ENCODE assay signal across 1 cellular context in the genomic region with DNA sequence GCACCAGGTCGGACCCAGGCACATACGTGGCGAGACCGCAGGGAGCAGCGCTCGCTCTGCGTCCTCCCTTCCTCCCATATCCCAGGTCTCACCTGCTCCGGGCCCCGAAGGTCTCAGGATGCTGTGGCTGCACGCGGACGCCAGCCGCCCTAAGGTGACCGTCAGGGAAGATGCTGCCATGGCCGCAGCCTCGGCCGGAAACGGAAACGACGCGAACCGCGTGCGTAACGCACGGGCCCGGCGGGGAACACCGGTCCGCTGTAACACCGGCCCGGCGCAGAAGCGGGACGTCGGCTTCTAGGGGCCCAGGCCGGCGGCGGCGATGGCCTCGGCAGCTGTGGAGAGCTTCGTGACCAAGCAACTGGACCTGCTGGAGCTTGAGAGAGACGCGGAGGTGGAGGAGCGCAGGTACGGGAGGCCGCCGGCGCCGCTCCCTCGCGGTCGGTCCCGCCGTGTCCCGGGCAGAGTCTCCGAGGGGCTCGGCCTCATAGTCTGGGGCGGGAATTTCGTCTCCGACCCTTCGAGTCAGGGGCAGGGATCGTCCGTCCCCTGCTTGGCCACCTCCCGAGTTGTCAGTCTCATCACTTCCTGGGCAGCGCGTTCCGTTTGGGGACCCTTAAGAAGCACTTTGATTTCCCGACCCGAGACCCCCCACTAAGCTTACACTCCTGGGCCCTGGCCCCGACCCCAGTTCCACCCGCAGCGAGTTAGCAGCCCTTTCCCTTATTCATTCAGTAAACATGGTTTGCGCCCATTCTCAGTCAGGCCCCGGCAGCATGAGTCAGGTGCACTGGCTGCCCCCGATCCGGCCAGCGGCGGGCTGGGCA.
TF ChIP-seq lines count a peak whose summit lies in the region.

A gene (plus strand): TSS at position 261 of the 827 bp plus-strand sequence. CDS start 62 bp downstream, at position 323.
A gene (minus strand): TSS at position 202 of the 827 bp plus-strand sequence. CDS start 22 bp downstream, at position 180.

TF ChIP-seq in HepG2, 621 proteins besides CTCF, POLR2A, EP300 and RAD21 (continued from another document and continues in another):
- TF ChIP-seq, protein P1, sequence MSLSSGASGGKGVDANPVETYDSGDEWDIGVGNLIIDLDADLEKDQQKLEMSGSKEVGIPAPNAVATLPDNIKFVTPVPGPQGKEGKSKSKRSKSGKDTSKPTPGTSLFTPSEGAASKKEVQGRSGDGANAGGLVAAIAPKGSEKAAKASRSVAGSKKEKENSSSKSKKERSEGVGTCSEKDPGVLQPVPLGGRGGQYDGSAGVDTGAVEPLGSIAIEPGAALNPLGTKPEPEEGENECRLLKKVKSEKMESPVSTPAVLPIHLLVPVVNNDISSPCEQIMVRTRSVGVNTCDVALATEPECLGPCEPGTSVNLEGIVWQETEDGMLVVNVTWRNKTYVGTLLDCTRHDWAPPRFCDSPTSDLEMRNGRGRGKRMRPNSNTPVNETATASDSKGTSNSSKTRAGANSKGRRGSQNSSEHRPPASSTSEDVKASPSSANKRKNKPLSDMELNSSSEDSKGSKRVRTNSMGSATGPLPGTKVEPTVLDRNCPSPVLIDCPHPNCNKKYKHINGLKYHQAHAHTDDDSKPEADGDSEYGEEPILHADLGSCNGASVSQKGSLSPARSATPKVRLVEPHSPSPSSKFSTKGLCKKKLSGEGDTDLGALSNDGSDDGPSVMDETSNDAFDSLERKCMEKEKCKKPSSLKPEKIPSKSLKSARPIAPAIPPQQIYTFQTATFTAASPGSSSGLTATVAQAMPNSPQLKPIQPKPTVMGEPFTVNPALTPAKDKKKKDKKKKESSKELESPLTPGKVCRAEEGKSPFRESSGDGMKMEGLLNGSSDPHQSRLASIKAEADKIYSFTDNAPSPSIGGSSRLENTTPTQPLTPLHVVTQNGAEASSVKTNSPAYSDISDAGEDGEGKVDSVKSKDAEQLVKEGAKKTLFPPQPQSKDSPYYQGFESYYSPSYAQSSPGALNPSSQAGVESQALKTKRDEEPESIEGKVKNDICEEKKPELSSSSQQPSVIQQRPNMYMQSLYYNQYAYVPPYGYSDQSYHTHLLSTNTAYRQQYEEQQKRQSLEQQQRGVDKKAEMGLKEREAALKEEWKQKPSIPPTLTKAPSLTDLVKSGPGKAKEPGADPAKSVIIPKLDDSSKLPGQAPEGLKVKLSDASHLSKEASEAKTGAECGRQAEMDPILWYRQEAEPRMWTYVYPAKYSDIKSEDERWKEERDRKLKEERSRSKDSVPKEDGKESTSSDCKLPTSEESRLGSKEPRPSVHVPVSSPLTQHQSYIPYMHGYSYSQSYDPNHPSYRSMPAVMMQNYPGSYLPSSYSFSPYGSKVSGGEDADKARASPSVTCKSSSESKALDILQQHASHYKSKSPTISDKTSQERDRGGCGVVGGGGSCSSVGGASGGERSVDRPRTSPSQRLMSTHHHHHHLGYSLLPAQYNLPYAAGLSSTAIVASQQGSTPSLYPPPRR (CRISPR knock-in tag; IDR thresholded peaks at IDR 0.05; ENCODE audit: borderline replicate concordance), result no peak; the same call in 1 of the 2 replicates
- TF ChIP-seq, protein P2, sequence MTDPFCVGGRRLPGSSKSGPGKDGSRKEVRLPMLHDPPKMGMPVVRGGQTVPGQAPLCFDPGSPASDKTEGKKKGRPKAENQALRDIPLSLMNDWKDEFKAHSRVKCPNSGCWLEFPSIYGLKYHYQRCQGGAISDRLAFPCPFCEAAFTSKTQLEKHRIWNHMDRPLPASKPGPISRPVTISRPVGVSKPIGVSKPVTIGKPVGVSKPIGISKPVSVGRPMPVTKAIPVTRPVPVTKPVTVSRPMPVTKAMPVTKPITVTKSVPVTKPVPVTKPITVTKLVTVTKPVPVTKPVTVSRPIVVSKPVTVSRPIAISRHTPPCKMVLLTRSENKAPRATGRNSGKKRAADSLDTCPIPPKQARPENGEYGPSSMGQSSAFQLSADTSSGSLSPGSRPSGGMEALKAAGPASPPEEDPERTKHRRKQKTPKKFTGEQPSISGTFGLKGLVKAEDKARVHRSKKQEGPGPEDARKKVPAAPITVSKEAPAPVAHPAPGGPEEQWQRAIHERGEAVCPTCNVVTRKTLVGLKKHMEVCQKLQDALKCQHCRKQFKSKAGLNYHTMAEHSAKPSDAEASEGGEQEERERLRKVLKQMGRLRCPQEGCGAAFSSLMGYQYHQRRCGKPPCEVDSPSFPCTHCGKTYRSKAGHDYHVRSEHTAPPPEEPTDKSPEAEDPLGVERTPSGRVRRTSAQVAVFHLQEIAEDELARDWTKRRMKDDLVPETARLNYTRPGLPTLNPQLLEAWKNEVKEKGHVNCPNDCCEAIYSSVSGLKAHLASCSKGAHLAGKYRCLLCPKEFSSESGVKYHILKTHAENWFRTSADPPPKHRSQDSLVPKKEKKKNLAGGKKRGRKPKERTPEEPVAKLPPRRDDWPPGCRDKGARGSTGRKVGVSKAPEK (CRISPR knock-in tag; IDR thresholded peaks at IDR 0.05; ENCODE audit: borderline replicate concordance), result no peak
- peak; percentile 97 for TF ChIP-seq TAF1 (CRISPR knock-in tag; IDR thresholded peaks at IDR 0.05)
- TF ChIP-seq NFATC3 (CRISPR knock-in tag; IDR thresholded peaks at IDR 0.05), result no peak
- no peak for TF ChIP-seq ZNF496 (CRISPR knock-in tag; IDR thresholded peaks at IDR 0.05; ENCODE audit: insufficient replicate concordance)
- TF ChIP-seq ZNF7 (CRISPR knock-in tag; IDR thresholded peaks at IDR 0.05), result 0 out of 2 replicates have a peak, but pooled peaks have one; percentile 5
- TF ChIP-seq ZNF343 (CRISPR knock-in tag; IDR thresholded peaks at IDR 0.05), result 0 out of 2 replicates have a peak, but pooled peaks have one; percentile 79
- no peak for TF ChIP-seq RFX1 (IDR thresholded peaks at IDR 0.05)
- TF ChIP-seq ZNF44 (CRISPR knock-in tag; IDR thresholded peaks at IDR 0.05), result no peak
- TF ChIP-seq TEAD3 (CRISPR knock-in tag; optimal IDR thresholded peaks at IDR 0.05; ENCODE audit: borderline replicate concordance), result peak; percentile 82
- no peak for TF ChIP-seq MAFF (IDR thresholded peaks at IDR 0.05; ENCODE audit: low read depth, low read length)
- TF ChIP-seq ZNF570 (CRISPR knock-in tag; IDR thresholded peaks at IDR 0.05; ENCODE audit: borderline replicate concordance), result no peak
- TF ChIP-seq ARNT (IDR thresholded peaks at IDR 0.05), result no peak
- TF ChIP-seq, protein P3, sequence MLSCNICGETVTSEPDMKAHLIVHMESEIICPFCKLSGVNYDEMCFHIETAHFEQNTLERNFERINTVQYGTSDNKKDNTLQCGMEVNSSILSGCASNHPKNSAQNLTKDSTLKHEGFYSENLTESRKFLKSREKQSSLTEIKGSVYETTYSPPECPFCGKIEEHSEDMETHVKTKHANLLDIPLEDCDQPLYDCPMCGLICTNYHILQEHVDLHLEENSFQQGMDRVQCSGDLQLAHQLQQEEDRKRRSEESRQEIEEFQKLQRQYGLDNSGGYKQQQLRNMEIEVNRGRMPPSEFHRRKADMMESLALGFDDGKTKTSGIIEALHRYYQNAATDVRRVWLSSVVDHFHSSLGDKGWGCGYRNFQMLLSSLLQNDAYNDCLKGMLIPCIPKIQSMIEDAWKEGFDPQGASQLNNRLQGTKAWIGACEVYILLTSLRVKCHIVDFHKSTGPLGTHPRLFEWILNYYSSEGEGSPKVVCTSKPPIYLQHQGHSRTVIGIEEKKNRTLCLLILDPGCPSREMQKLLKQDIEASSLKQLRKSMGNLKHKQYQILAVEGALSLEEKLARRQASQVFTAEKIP (CRISPR knock-in tag; IDR thresholded peaks at IDR 0.05; ENCODE audit: borderline replicate concordance), result no peak
- TF ChIP-seq ZNF234 (CRISPR knock-in tag; conservative IDR thresholded peaks at IDR 0.05), result no peak
- TF ChIP-seq GZF1 (CRISPR knock-in tag; IDR thresholded peaks at IDR 0.05), result no peak
- TF ChIP-seq SUZ12 (IDR thresholded peaks at IDR 0.05; ENCODE audit: low read depth, low read length), result no peak
- no peak for TF ChIP-seq PTBP1 (IDR thresholded peaks at IDR 0.05; ENCODE audit: low read depth, low read length, poor library complexity, severe bottlenecking)
- TF ChIP-seq NRL (CRISPR knock-in tag; IDR thresholded peaks at IDR 0.05; ENCODE audit: borderline replicate concordance), result peak; percentile 80
- TF ChIP-seq ZNF761 (CRISPR knock-in tag; conservative IDR thresholded peaks at IDR 0.05), result peak; percentile 60; the same call in 1 of the 2 replicates
- TF ChIP-seq MXD4 (CRISPR knock-in tag; IDR thresholded peaks at IDR 0.05), result peak; percentile 93
- TF ChIP-seq ZNF138 (CRISPR knock-in tag; IDR thresholded peaks at IDR 0.05; ENCODE audit: low read depth), result peak; percentile 62; the same call in 1 of the 2 replicates
- peak; percentile 97 for TF ChIP-seq IRF2 (CRISPR knock-in tag; IDR thresholded peaks at IDR 0.05)
- TF ChIP-seq SMYD3 (CRISPR knock-in tag; IDR thresholded peaks at IDR 0.05), result no peak; the same call in 1 of the 2 replicates
- TF ChIP-seq HHEX (CRISPR knock-in tag; IDR thresholded peaks at IDR 0.05), result no peak
- TF ChIP-seq RARG (CRISPR knock-in tag; IDR thresholded peaks at IDR 0.05; ENCODE audit: low read depth), result 0 out of 2 replicates have a peak, but pooled peaks have one; percentile 53
- TF ChIP-seq, protein P4, sequence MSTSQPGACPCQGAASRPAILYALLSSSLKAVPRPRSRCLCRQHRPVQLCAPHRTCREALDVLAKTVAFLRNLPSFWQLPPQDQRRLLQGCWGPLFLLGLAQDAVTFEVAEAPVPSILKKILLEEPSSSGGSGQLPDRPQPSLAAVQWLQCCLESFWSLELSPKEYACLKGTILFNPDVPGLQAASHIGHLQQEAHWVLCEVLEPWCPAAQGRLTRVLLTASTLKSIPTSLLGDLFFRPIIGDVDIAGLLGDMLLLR (CRISPR knock-in tag; IDR thresholded peaks at IDR 0.05), result peak; percentile 68; the same call in 1 of the 2 replicates
- no peak for TF ChIP-seq ZNF282 (IDR thresholded peaks at IDR 0.05; ENCODE audit: partially characterized antibody)
- no peak for TF ChIP-seq SNAPC2 (CRISPR knock-in tag; IDR thresholded peaks at IDR 0.05)
- TF ChIP-seq FOXA1 (IDR thresholded peaks at IDR 0.05), result no peak
- peak; percentile 91 for TF ChIP-seq FOXA1 (CRISPR knock-in tag; IDR thresholded peaks at IDR 0.05)
- TF ChIP-seq NFKBIZ (CRISPR knock-in tag; IDR thresholded peaks at IDR 0.05), result peak; percentile 79; the same call in 1 of the 2 replicates
- no peak for TF ChIP-seq ZMYM2 (CRISPR knock-in tag; IDR thresholded peaks at IDR 0.05)
- TF ChIP-seq NR2F1 (CRISPR knock-in tag; IDR thresholded peaks at IDR 0.05), result no peak
- no peak for TF ChIP-seq ZNF879 (CRISPR knock-in tag; IDR thresholded peaks at IDR 0.05)
- TF ChIP-seq, protein P5, sequence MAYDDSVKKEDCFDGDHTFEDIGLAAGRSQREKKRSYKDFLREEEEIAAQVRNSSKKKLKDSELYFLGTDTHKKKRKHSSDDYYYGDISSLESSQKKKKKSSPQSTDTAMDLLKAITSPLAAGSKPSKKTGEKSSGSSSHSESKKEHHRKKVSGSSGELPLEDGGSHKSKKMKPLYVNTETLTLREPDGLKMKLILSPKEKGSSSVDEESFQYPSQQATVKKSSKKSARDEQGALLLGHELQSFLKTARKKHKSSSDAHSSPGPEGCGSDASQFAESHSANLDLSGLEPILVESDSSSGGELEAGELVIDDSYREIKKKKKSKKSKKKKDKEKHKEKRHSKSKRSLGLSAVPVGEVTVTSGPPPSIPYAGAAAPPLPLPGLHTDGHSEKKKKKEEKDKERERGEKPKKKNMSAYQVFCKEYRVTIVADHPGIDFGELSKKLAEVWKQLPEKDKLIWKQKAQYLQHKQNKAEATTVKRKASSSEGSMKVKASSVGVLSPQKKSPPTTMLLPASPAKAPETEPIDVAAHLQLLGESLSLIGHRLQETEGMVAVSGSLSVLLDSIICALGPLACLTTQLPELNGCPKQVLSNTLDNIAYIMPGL (CRISPR knock-in tag; IDR thresholded peaks at IDR 0.05; ENCODE audit: borderline replicate concordance in 1 of 2, low read depth in 1 of 2), result peak; percentile 96
- peak; percentile 63; the same call in 1 of the 2 replicates for TF ChIP-seq ZNF558 (CRISPR knock-in tag; IDR thresholded peaks at IDR 0.05; ENCODE audit: borderline replicate concordance)
- TF ChIP-seq, protein P6, sequence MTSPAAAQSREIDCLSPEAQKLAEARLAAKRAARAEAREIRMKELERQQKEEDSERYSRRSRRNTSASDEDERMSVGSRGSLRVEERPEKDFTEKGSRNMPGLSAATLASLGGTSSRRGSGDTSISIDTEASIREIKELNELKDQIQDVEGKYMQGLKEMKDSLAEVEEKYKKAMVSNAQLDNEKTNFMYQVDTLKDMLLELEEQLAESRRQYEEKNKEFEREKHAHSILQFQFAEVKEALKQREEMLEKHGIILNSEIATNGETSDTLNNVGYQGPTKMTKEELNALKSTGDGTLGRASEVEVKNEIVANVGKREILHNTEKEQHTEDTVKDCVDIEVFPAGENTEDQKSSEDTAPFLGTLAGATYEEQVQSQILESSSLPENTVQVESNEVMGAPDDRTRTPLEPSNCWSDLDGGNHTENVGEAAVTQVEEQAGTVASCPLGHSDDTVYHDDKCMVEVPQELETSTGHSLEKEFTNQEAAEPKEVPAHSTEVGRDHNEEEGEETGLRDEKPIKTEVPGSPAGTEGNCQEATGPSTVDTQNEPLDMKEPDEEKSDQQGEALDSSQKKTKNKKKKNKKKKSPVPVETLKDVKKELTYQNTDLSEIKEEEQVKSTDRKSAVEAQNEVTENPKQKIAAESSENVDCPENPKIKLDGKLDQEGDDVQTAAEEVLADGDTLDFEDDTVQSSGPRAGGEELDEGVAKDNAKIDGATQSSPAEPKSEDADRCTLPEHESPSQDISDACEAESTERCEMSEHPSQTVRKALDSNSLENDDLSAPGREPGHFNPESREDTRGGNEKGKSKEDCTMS (CRISPR knock-in tag; conservative IDR thresholded peaks at IDR 0.05), result no peak; the same call in 1 of the 2 replicates
- TF ChIP-seq ZNF850 (CRISPR knock-in tag; conservative IDR thresholded peaks at IDR 0.05), result no peak
- peak; percentile 83; the same call in 1 of the 2 replicates for TF ChIP-seq ISL2 (CRISPR knock-in tag; IDR thresholded peaks at IDR 0.05)
- TF ChIP-seq CBX2 (IDR thresholded peaks at IDR 0.05; ENCODE audit: low read depth, low read length), result no peak
- TF ChIP-seq CBX2 (CRISPR knock-in tag; IDR thresholded peaks at IDR 0.05; ENCODE audit: low read depth), result no peak
- TF ChIP-seq, protein P7, sequence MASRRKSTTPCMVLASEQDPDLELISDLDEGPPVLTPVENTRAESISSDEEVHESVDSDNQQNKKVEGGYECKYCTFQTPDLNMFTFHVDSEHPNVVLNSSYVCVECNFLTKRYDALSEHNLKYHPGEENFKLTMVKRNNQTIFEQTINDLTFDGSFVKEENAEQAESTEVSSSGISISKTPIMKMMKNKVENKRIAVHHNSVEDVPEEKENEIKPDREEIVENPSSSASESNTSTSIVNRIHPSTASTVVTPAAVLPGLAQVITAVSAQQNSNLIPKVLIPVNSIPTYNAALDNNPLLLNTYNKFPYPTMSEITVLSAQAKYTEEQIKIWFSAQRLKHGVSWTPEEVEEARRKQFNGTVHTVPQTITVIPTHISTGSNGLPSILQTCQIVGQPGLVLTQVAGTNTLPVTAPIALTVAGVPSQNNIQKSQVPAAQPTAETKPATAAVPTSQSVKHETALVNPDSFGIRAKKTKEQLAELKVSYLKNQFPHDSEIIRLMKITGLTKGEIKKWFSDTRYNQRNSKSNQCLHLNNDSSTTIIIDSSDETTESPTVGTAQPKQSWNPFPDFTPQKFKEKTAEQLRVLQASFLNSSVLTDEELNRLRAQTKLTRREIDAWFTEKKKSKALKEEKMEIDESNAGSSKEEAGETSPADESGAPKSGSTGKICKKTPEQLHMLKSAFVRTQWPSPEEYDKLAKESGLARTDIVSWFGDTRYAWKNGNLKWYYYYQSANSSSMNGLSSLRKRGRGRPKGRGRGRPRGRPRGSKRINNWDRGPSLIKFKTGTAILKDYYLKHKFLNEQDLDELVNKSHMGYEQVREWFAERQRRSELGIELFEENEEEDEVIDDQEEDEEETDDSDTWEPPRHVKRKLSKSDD (CRISPR knock-in tag; IDR thresholded peaks at IDR 0.05; ENCODE audit: low read depth), result peak; percentile 95
- TF ChIP-seq ZNF431 (CRISPR knock-in tag; IDR thresholded peaks at IDR 0.05; ENCODE audit: borderline replicate concordance, low read depth), result peak; percentile 68; the same call in 1 of the 2 replicates
